Comparison of ENCODE assay signal across 8 cellular contexts in the genomic region with DNA sequence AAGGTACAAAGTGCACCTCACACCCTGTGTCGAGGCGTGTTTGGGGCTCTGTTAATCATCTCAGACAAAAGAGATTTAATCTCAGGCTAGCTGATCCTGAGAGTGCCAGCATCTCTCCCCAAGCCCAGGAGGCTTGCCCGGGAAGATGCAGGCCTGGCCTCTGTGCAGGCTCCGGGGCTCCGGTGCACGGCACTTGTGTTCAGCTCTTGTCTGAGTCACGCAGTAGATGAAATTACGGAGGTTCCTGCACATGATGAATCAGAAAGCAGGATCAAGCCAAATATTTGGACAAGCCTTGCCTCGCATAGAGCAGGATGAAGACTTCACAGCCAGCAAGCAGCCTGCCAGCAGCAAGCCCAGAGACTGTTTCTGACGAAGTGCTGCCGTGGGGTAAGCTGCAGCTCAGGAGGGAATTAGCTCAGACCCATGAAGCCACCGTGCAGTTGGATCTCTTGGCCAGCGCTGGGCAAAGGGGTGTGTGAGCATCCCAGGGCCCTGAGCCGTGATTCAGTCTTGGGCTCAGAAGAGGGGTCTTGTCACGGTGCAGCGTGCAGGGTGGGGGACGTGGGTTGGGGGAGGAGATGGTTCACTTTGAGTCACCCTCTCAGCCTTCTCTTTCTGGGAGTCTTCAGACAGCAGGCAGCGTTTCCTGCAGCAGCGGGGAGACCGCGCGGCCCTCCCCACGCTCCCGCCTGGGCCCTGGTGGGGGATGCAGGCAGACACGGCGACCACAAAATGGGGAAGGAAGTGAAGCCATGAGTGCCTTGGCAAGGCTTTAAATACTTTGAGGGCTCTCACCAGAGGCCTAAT.
DNase-seq lines count a peak whose midpoint lies in the region; TF ChIP-seq lines count a peak whose summit lies in the region.

No MANE protein-coding gene starts in this region.

- peak overlapping the region; percentile 45; the same call in 1 of the 2 replicates for H2AFZ ChIP-seq in GM23248

- peak overlapping the region; percentile 41 for H3K4me2 ChIP-seq in GM23248 (ENCODE audit: unreplicated experiment)

- TF ChIP-seq CTCF in ascending aorta (IDR thresholded peaks at IDR 0.05) (no peak), spleen (IDR thresholded peaks at IDR 0.05 in 8 of 11, conservative IDR thresholded peaks at IDR 0.05 in 3 of 11) (no peak)

- H3K79me2 ChIP-seq in GM23248 (ENCODE audit: insufficient read depth), result no peaks in the 10 kb centered on the region

- peak overlapping the region; percentile 42 for H3K4me3 ChIP-seq in GM23248
- no peak overlapping the region for H3K4me3 ChIP-seq in ascending aorta
- peak overlapping the region in 1 of 8 donors; percentile 22 for H3K4me3 ChIP-seq in spleen

- H3K9me2 ChIP-seq in GM23248 (ENCODE audit: insufficient read depth), result no peaks in the 10 kb centered on the region

- peaks cover 22% of the 10 kb centered on the region for H3F3A ChIP-seq in GM23248 (ENCODE audit: insufficient read depth)

- no peaks in the 10 kb centered on the region for H4K20me1 ChIP-seq in GM23248 (ENCODE audit: insufficient read depth)

- TF ChIP-seq POLR2A in spleen (IDR thresholded peaks at IDR 0.05), result no peak

- H3K27ac ChIP-seq in GM23248, result peak overlapping the region; percentile 68
- H3K27ac ChIP-seq in ascending aorta, result peak overlapping the region; percentile 86 to 88
- peak overlapping the region in 6 of 8 donors; percentile 31 to 60 (median 49) for H3K27ac ChIP-seq in spleen

- in situ Hi-C loops in GM23248 (cut with MboI), result no loop called here

- peaks cover 15% of the 10 kb centered on the region for H3K4me1 ChIP-seq in GM23248 (ENCODE audit: insufficient read depth)
- H3K4me1 ChIP-seq in ascending aorta, result peaks cover 16 to 22% of the 10 kb centered on the region in 2 donors
- H3K4me1 ChIP-seq in spleen, result peaks cover 37 to 75% (median 51%) of the 10 kb centered on the region in 6 donors

- H3K36me3 ChIP-seq in GM23248 (ENCODE audit: low read depth) (no peaks in the 10 kb centered on the region), ascending aorta (no peaks in the 10 kb centered on the region), spleen (no peaks in the 10 kb centered on the region)

- intact Hi-C loops in ascending aorta (cut with DNase I), result loop anchor here (1.0 to 5.0 kb wide), 4 partner anchors 21 to 61 kb away; no protein-coding TSS in a partner anchor
- intact Hi-C loops in spleen (cut with DNase I; ENCODE audit: low total_unique reads), result no loop called here

- peak; percentile 78 for DNase-seq in DMS53 (lab: John Stamatoyannopoulos, UW)
- peak; percentile 99 for DNase-seq in GM23248
- peak; percentile 80 for DNase-seq in NOMO-1 treated with DMSO at 0.1 percent for 48 hours (lab: John Stamatoyannopoulos, UW; ENCODE audit: unreplicated experiment)
- DNase-seq in ascending aorta (ENCODE audit: low spot score in 2 of 2), result peak; percentile 64 to 94
- peak; percentile 99 for DNase-seq in iris pigment epithelial cell (ENCODE audit: low read depth)
- peak; percentile 90 for DNase-seq in spleen
- no peak for DNase-seq in NCI-H1436 treated with DMSO at 0.1 percent for 48 hours (lab: John Stamatoyannopoulos, UW)
- no peak for DNase-seq in NCI-H1417 (lab: John Stamatoyannopoulos, UW)

- WGBS in GM23248 (ENCODE audit: low coverage in 1 of 2, low lambda C conversion rate in 2 of 2, missing lambda C conversion rate in 2 of 2), 2 experiments, result 18 to 24% methylated on average over 20 to 26 of the region's 26 CpGs
- 22 to 34% (median 24%) methylated on average over 26 of the region's 26 CpGs for WGBS in spleen, 5 donors

- peak overlapping the region; percentile 48 for H3K9ac ChIP-seq in GM23248

- H3K27me3 ChIP-seq in GM23248 (replicated peaks; ENCODE audit: insufficient read depth) (no peaks in the 10 kb centered on the region), ascending aorta (no peaks in the 10 kb centered on the region), spleen (replicated peaks in 1 of 7) (no peaks in the 10 kb centered on the region)

- H3K9me3 ChIP-seq in GM23248 (ENCODE audit: low read depth), result no peaks in the 10 kb centered on the region
- H3K9me3 ChIP-seq in ascending aorta, result no peaks in the 10 kb centered on the region
- H3K9me3 ChIP-seq in spleen, result no peaks in the 10 kb centered on the region

Comparison
In these comparisons a context has a peak if more than half of its experiments do, and no peak if none do; other contexts are left out.
1. DNase-seq: peak in DMS53 (single experiment), GM23248 (single experiment), NOMO-1 treated with DMSO at 0.1 percent for 48 hours (single experiment), ascending aorta (2 of 2), iris pigment epithelial cell (single experiment) and spleen (single experiment); none in NCI-H1436 treated with DMSO at 0.1 percent for 48 hours (single experiment) and NCI-H1417 (0 of 3).
2. Peak in every context shown above with its lines, with median percentiles within 50 percentile points of each other: H3K27ac ChIP-seq.